Comparison of ENCODE assay signal across 9 cellular contexts in the genomic region with DNA sequence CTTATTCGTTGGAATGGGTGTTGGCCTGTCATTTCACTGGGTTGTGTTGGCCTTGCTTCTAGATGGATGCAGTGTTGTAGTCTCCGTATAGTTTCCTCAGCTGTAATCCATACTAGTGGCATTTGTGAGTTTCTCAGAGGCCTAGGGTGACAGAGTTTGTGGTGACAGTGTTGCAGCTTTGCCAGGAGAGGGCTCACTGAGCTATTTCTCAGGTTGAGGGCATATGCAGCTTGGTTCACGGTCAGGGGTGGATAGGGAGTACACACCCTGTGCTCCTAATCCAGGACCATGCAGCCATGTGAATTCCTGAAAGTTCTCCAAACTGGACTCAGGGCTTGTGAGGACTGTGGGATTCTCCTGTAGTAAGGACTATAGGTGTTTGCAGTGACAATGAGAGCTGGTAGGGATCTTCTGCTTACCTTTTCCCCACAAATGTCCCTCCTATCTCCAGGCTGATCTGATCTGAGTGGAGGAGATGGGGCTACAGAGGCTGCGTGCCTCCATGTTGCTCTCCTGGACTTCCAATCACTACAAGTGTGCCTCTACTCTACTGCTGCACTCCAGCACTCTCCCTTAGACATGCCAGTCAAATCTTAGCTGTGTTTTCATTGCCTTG.
DNase-seq lines count a peak whose midpoint lies in the region; ATAC-seq, FAIRE-seq and TF ChIP-seq lines count a peak whose summit lies in the region.
"Had no signal": no experiment of that assay in that cellular context is flagged by ENCODE, and none has a peak within 500 bp of the region (broad histone marks: within the 10 kb centered on the region; RNA-seq: fewer than 3 reads in every experiment).

No MANE protein-coding gene starts in this region.

- no peak overlapping the region for H3K4me3 Mint-ChIP-seq in activated CD8-positive, alpha-beta memory T cell treated with anti-CD3 and anti-CD28 coated beads, Interleukin-2, amount 10 ng/mL, durations not matched to agents 7 days and 5 days
- H3K4me3 Mint-ChIP-seq: IgD-negative memory B cell had no signal

- no peaks in the 10 kb centered on the region for H3K36me3 ChIP-seq in PC-9 (ENCODE audit: low read depth)

- H3K27ac ChIP-seq in PC-9 = no peak overlapping the region

- no peaks in the 10 kb centered on the region for H3K79me2 ChIP-seq in PC-9 (ENCODE audit: low read depth)

- POLR2A ChIA-PET in PC-9 (lab: Charles Lee; ENCODE audit: unreplicated experiment) = interaction anchor here (0.5 kb wide), 1 partner anchor 1164 kb away, joined by 3 read pairs; no protein-coding TSS in a partner anchor

- H3K36me3 Mint-ChIP-seq in activated CD8-positive, alpha-beta memory T cell treated with anti-CD3 and anti-CD28 coated beads, Interleukin-2, amount 10 ng/mL, durations not matched to agents 7 days and 5 days = no peaks in the 10 kb centered on the region

- DNase-seq in COLO668 (lab: John Stamatoyannopoulos, UW; ENCODE audit: unreplicated experiment) (peak; percentile 26), PC-9 (peak; percentile 25 to 60), fibroblast of pulmonary artery (ENCODE audit: low read depth) (peak; percentile 24), urothelium cell line (ENCODE audit: low spot score) (peak; percentile 64), amygdala (lab: John Stamatoyannopoulos, UW) (no peak)
- DNase-seq in activated CD8-positive, alpha-beta memory T cell treated with anti-CD3 and anti-CD28 coated beads, Interleukin-2, amount 10 ng/mL, durations not matched to agents 7 days and 5 days = no peak

- CTCF ChIA-PET in PC-9 (lab: Charles Lee) = interaction anchor here (0.6 to 0.8 kb wide), 2 partner anchors 648 to 1155 kb away, joined by 3 to 8 read pairs; no protein-coding TSS in a partner anchor
- CTCF ChIA-PET in activated CD8-positive, alpha-beta memory T cell treated with anti-CD3 and anti-CD28 coated beads, Interleukin-2, amount 10 ng/mL, durations not matched to agents 7 days and 5 days (lab: Charles Lee) = no interaction called here

- no peaks in the 10 kb centered on the region for H3K9me3 Mint-ChIP-seq in activated CD8-positive, alpha-beta memory T cell treated with anti-CD3 and anti-CD28 coated beads, Interleukin-2, amount 10 ng/mL, durations not matched to agents 7 days and 5 days (ENCODE audit: low read depth)

- intact Hi-C loops in PC-9 (cut with micrococcal nuclease; ENCODE audit: unreplicated experiment) = loop anchor here (2.0 to 10.0 kb wide), 4 partner anchors 392 to 1160 kb away; no protein-coding TSS in a partner anchor

- BruUV-seq in PC-9 (replicated peaks; lab: Mats Ljungman, UMichigan) = no TSS peak

- no peaks in the 10 kb centered on the region for H3K27me3 ChIP-seq in PC-9 (ENCODE audit: insufficient read depth, low read depth)

- no peak overlapping the region for H2AFZ ChIP-seq in PC-9

- H3K9me3 ChIP-seq in PC-9 (ENCODE audit: insufficient read depth, low read depth) = 0 out of 2 replicates have a peak, but pooled peaks cover 23% of the 10 kb centered on the region

- no peaks in the 10 kb centered on the region for H3F3A ChIP-seq in PC-9 (ENCODE audit: insufficient read depth, low read depth)

- peaks cover 16% of the 10 kb centered on the region for H3K27me3 Mint-ChIP-seq in activated CD8-positive, alpha-beta memory T cell treated with anti-CD3 and anti-CD28 coated beads, Interleukin-2, amount 10 ng/mL, durations not matched to agents 7 days and 5 days

- TF ChIP-seq CTCF in PC-9 (conservative IDR thresholded peaks at IDR 0.05) = peak; percentile 78
- peak; percentile 37 for TF ChIP-seq CTCF in fibroblast of pulmonary artery (IDR thresholded peaks at IDR 0.05; ENCODE audit: low read length, missing control alignments)

- peaks cover 10% of the 10 kb centered on the region; the same call in 1 of the 2 replicates for H3K4me1 ChIP-seq in PC-9 (replicated peaks; ENCODE audit: insufficient read depth)

- no peak overlapping the region for H3K27ac Mint-ChIP-seq in activated CD8-positive, alpha-beta memory T cell treated with anti-CD3 and anti-CD28 coated beads, Interleukin-2, amount 10 ng/mL, durations not matched to agents 7 days and 5 days
- H3K27ac Mint-ChIP-seq: IgD-negative memory B cell had no signal

- H3K9me2 ChIP-seq in PC-9 (ENCODE audit: insufficient read depth) = no peaks in the 10 kb centered on the region

- H4K20me1 ChIP-seq in PC-9 (ENCODE audit: insufficient read depth) = no peaks in the 10 kb centered on the region

- FAIRE-seq in urothelium cell line (lab: Jason Lieb, UNC) = peak; percentile 96

- no peak overlapping the region for H3K4me2 ChIP-seq in PC-9

- H3K4me3 ChIP-seq in PC-9 = no peak overlapping the region
- H3K4me3 ChIP-seq in fibroblast of pulmonary artery (replicated peaks; ENCODE audit: low read depth, low read length) = no peak overlapping the region

- ATAC-seq in GM18861 (IDR thresholded peaks at IDR 0.05; ENCODE audit: unreplicated experiment) (peak; percentile 68), HG03520 (IDR thresholded peaks at IDR 0.05; ENCODE audit: unreplicated experiment) (peak; percentile 75)
- ATAC-seq in activated CD8-positive, alpha-beta memory T cell treated with anti-CD3 and anti-CD28 coated beads, Interleukin-2, amount 10 ng/mL, durations not matched to agents 7 days and 5 days = no peak

- H3K4me1 Mint-ChIP-seq in activated CD8-positive, alpha-beta memory T cell treated with anti-CD3 and anti-CD28 coated beads, Interleukin-2, amount 10 ng/mL, durations not matched to agents 7 days and 5 days = no peaks in the 10 kb centered on the region

Comparison
In these comparisons a context has a peak if more than half of its experiments do, and no peak if none do; other contexts are left out.
1. DNase-seq: peak in COLO668 (single experiment), PC-9 (2 of 2), fibroblast of pulmonary artery (single experiment) and urothelium cell line (single experiment); none in amygdala (0 of 56) and activated CD8-positive, alpha-beta memory T cell treated with anti-CD3 and anti-CD28 coated beads, Interleukin-2, amount 10 ng/mL, durations not matched to agents 7 days and 5 days (single experiment).